In the genomic region with DNA sequence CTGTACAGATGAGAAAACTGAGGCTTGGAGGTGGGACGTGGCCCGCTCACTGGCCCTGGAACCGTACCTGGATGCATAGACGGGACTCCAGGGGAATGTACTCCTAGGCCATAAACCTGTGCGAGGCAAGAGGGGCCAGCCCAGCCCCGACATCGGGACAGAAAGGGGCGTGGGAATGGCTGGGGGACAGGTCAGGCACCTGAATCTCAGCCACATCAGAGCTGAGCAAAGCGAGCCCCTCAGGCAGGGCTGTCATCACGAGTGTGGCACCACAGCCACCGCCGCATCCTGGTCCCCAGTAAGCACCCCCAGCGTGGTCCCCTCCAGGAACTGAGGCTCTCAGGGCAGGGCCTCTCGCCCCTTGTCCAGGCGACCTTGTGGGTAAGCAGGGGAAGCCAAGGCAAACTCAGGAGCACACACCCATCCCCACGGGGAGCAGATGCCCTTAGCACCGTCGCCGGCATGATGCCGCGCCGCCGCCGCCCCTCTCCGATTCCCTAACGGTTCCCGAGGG, we compare ENCODE assay signal across 27 cellular contexts. TPM values are rescaled to one million over a fixed set of nuclear protein-coding genes. Genes with fewer than 3 reads are reported as not detected.
DNase-seq lines count a peak whose midpoint lies in the region; ATAC-seq and TF ChIP-seq lines count a peak whose summit lies in the region.
"Had no signal": no experiment of that assay in that cellular context is flagged by ENCODE, and none has a peak within 500 bp of the region (broad histone marks: within the 10 kb centered on the region; RNA-seq: fewer than 3 reads in every experiment).

No MANE protein-coding gene starts in this region.

- TF ChIP-seq POLR2A in transverse colon (IDR thresholded peaks at IDR 0.05) = no peak

- H3K4me1 ChIP-seq in left ventricle myocardium inferior (peaks cover 63% of the 10 kb centered on the region), right atrium auricular region (peaks cover 0 to 41% of the 10 kb centered on the region in 2 donors), neural progenitor cell (peaks cover 3% of the 10 kb centered on the region), transverse colon (peaks cover 13 to 44% (median 30%) of the 10 kb centered on the region in 4 donors)

- H3K36me3 ChIP-seq in left ventricle myocardium inferior = peaks cover 22% of the 10 kb centered on the region
- H3K36me3 ChIP-seq in right atrium auricular region = peaks cover 4% of the 10 kb centered on the region
- H3K36me3 ChIP-seq in neural progenitor cell = no peaks in the 10 kb centered on the region
- H3K36me3 ChIP-seq in transverse colon = no peaks in the 10 kb centered on the region
- H3K36me3 ChIP-seq: adrenal gland, BLaER1, upper lobe of right lung had no signal

- no peak for ATAC-seq in effector memory CD8-positive, alpha-beta T cell (replicated peaks)
- ATAC-seq: stimulated activated memory B cell treated with anti-CD40 and anti-IgM and Interleukin-4, amounts not matched to agents 10 μg/mL and 1 μg/mL and 100 μg/mL, for 72 hours; upper lobe of right lung had no signal

- no peak overlapping the region for H3K4me3 ChIP-seq in left ventricle myocardium inferior
- no peak overlapping the region for H3K4me3 ChIP-seq in right atrium auricular region
- no peak overlapping the region for H3K4me3 ChIP-seq in neural progenitor cell
- H3K4me3 ChIP-seq in transverse colon = no peak overlapping the region
- H3K4me3 ChIP-seq: adrenal gland, BLaER1, esophagus squamous epithelium, left lung, upper lobe of right lung had no signal

- H3K9me3 Mint-ChIP-seq in effector memory CD8-positive, alpha-beta T cell = no peaks in the 10 kb centered on the region
- H3K9me3 Mint-ChIP-seq in neural progenitor cell = no peaks in the 10 kb centered on the region
- H3K9me3 Mint-ChIP-seq: endodermal cell; naive thymus-derived CD4-positive, alpha-beta T cell; stimulated activated memory B cell treated with anti-CD40 and anti-IgM and Interleukin-4, amounts not matched to agents 10 μg/mL and 1 μg/mL and 100 μg/mL, for 72 hours had no signal

- H3K9me3 ChIP-seq in left ventricle myocardium inferior (replicated peaks) = no peaks in the 10 kb centered on the region
- H3K9me3 ChIP-seq in right atrium auricular region = no peaks in the 10 kb centered on the region
- no peaks in the 10 kb centered on the region for H3K9me3 ChIP-seq in neural progenitor cell (ENCODE audit: low read depth)
- no peaks in the 10 kb centered on the region for H3K9me3 ChIP-seq in transverse colon
- H3K9me3 ChIP-seq: adrenal gland, BLaER1, esophagus squamous epithelium, left lung, upper lobe of right lung had no signal

- no peak for DNase-seq in left ventricle myocardium inferior
- DNase-seq in right atrium auricular region (ENCODE audit: low spot score) = no peak
- no peak for DNase-seq in effector memory CD8-positive, alpha-beta T cell
- peak; percentile 1 for DNase-seq in neural progenitor cell (ENCODE audit: low spot score)
- no peak for DNase-seq in transverse colon
- no peak for DNase-seq in AG20443 (ENCODE audit: low spot score)
- no peak for DNase-seq in ecto neural progenitor cell (ENCODE audit: low spot score)
- no peak for DNase-seq in activated CD4-positive, alpha-beta T cell treated with anti-CD3 and anti-CD28 coated beads, Interleukin-2, amount 50 U/mL, for 48 hours
- DNase-seq: activated CD4-positive, alpha-beta T cell treated with anti-CD3 and anti-CD28 coated beads for 4 hours; activated gamma-delta T cell treated with Interleukin-2 at 50 U/mL for 16 hours; activated T-cell treated with anti-CD3 and anti-CD28 coated beads, Interleukin-2, amount 50 U/mL, for 1 hour; cortex of kidney; esophagus squamous epithelium; foreskin melanocyte; GDM1; hippocampal formation; KBM-7; naive thymus-derived CD4-positive, alpha-beta T cell; NCI-H226; RPMI8226; stimulated activated CD4-positive, alpha-beta T cell treated with anti-CD3 and anti-CD28 coated beads, Interleukin-4, amount 100 ng/mL, for 24 hours; upper lobe of right lung had no signal

- peak overlapping the region; percentile 51 for H3K27ac ChIP-seq in left ventricle myocardium inferior (replicated peaks)
- no peak overlapping the region for H3K27ac ChIP-seq in right atrium auricular region
- no peak overlapping the region for H3K27ac ChIP-seq in neural progenitor cell
- peak overlapping the region; percentile 53 to 64 (median 60) for H3K27ac ChIP-seq in transverse colon
- H3K27ac ChIP-seq: BLaER1 had no signal

- no peak for TF ChIP-seq EP300 in transverse colon (IDR thresholded peaks at IDR 0.05; ENCODE audit: low read depth)

- no peaks in the 10 kb centered on the region for H3K79me2 ChIP-seq in neural progenitor cell (ENCODE audit: low read depth)

- H4K20me1 ChIP-seq in neural progenitor cell (ENCODE audit: low read depth) = no peaks in the 10 kb centered on the region
- H4K20me1 ChIP-seq: BLaER1 had no signal

- peaks cover 31 to 34% of the 10 kb centered on the region in 2 donors for H3K4me1 Mint-ChIP-seq in effector memory CD8-positive, alpha-beta T cell (ENCODE audit: low read depth in 2 of 2)
- H3K4me1 Mint-ChIP-seq in neural progenitor cell = peaks cover 7% of the 10 kb centered on the region
- H3K4me1 Mint-ChIP-seq: endodermal cell had no signal

- intact Hi-C loops in left ventricle myocardium inferior (cut with micrococcal nuclease) (no loop called here), transverse colon (cut with DNase I; ENCODE audit: low total_unique reads) (loop anchor here (1.0 kb wide), 1 partner anchor 46 kb away; no protein-coding TSS in a partner anchor)

- in situ Hi-C loops in transverse colon (cut with MboI; ENCODE audit: low pct_ligation_motif_present in 1 of 4, low pct_unique_long_range_greater_than_20kb in 1 of 4, low sequenced_read_pairs in 3 of 4) = no loop called here

- no peak overlapping the region for H3K4me2 ChIP-seq in neural progenitor cell

- H3K4me3 Mint-ChIP-seq in effector memory CD8-positive, alpha-beta T cell = no peak overlapping the region
- H3K4me3 Mint-ChIP-seq in neural progenitor cell = no peak overlapping the region
- H3K4me3 Mint-ChIP-seq: endodermal cell; naive thymus-derived CD4-positive, alpha-beta T cell; stimulated activated memory B cell treated with anti-CD40 and anti-IgM and Interleukin-4, amounts not matched to agents 10 μg/mL and 1 μg/mL and 100 μg/mL, for 72 hours had no signal

- H3K27me3 ChIP-seq in left ventricle myocardium inferior (ENCODE audit: low read depth) (no peaks in the 10 kb centered on the region), right atrium auricular region (no peaks in the 10 kb centered on the region), neural progenitor cell (no peaks in the 10 kb centered on the region), transverse colon (no peaks in the 10 kb centered on the region)
- H3K27me3 ChIP-seq: adrenal gland, BLaER1, esophagus squamous epithelium, left lung, upper lobe of right lung had no signal

- no peak overlapping the region for H3K9ac ChIP-seq in neural progenitor cell
- H3K9ac ChIP-seq: BLaER1 had no signal

- H3K27me3 Mint-ChIP-seq in effector memory CD8-positive, alpha-beta T cell = no peaks in the 10 kb centered on the region
- H3K27me3 Mint-ChIP-seq in neural progenitor cell (ENCODE audit: insufficient read depth, low read depth) = peaks cover 12% of the 10 kb centered on the region

- H3K36me3 Mint-ChIP-seq in effector memory CD8-positive, alpha-beta T cell (ENCODE audit: insufficient read depth) = peaks cover 8% of the 10 kb centered on the region
- H3K36me3 Mint-ChIP-seq in neural progenitor cell = no peaks in the 10 kb centered on the region
- H3K36me3 Mint-ChIP-seq: stimulated activated memory B cell treated with anti-CD40 and anti-IgM and Interleukin-4, amounts not matched to agents 10 μg/mL and 1 μg/mL and 100 μg/mL, for 72 hours had no signal

- H3K27ac Mint-ChIP-seq in effector memory CD8-positive, alpha-beta T cell = peak overlapping the region; percentile 73 to 78
- no peak overlapping the region for H3K27ac Mint-ChIP-seq in neural progenitor cell
- H3K27ac Mint-ChIP-seq: endodermal cell; stimulated activated memory B cell treated with anti-CD40 and anti-IgM and Interleukin-4, amounts not matched to agents 10 μg/mL and 1 μg/mL and 100 μg/mL, for 72 hours had no signal

- WGBS in transverse colon (ENCODE audit: low coverage in 1 of 2), 2 donors = 84% methylated on average over 25 of the region's 27 CpGs; no CpG with 5 or more reads in 1 of the 2 donors

- H3F3A ChIP-seq in neural progenitor cell (ENCODE audit: low read depth) = no peaks in the 10 kb centered on the region

- no peak overlapping the region for H2AFZ ChIP-seq in neural progenitor cell (replicated peaks)

- TF ChIP-seq CTCF in left ventricle myocardium inferior (IDR thresholded peaks at IDR 0.05; ENCODE audit: borderline replicate concordance) (no peak), right atrium auricular region (IDR thresholded peaks at IDR 0.05) (no peak), neural progenitor cell (IDR thresholded peaks at IDR 0.05) (no peak), transverse colon (IDR thresholded peaks at IDR 0.05) (no peak)

RNA-seq across cellular contexts. Expression of a gene that starts 16.5 kb away (rescaled TPM):
- total RNA-seq in left ventricle myocardium inferior (29.5 TPM), right atrium auricular region (10 to 100 TPM; 49.1 to 55.5 TPM), neural progenitor cell (ENCODE audit: low replicate concordance) (4.5 and 9.1 TPM in 2 replicates), transverse colon (10 to 100 TPM; 22.2 to 64.3 (median 26.5) TPM)

RNA-seq across cellular contexts. Expression of a gene that starts 40.1 kb away (rescaled TPM):
- total RNA-seq in left ventricle myocardium inferior = 15.1 TPM
- 10 to 100 TPM; 20.3 to 29.3 TPM for total RNA-seq in right atrium auricular region
- total RNA-seq in neural progenitor cell (ENCODE audit: low replicate concordance) = 16.3 and 46.2 TPM in 2 replicates
- 100 to 1,000 TPM in 2 of 4 donors, 10 to 100 TPM in 2; 50.3 to 187 (median 86.6) TPM for total RNA-seq in transverse colon

Comparison
In these comparisons a context has a peak if more than half of its experiments do, and no peak if none do; other contexts are left out.
1. H3K27ac ChIP-seq: peak in left ventricle myocardium inferior (single experiment) and transverse colon (4 of 4); none in right atrium auricular region (0 of 2) and neural progenitor cell (single experiment).